Comparison of ENCODE assay signal across 7 cellular contexts in genomic region chr1:200150721-200151120, GRCh38.
DNase-seq lines count a peak whose midpoint lies in the region; ATAC-seq, FAIRE-seq and TF ChIP-seq lines count a peak whose summit lies in the region.

No MANE protein-coding gene starts in this region.

- POLR2A ChIA-PET in CD8-positive, alpha-beta T cell (lab: Charles Lee) = no interaction called here

- peaks cover 26% of the 10 kb centered on the region for H3K4me1 ChIP-seq in CD8-positive, alpha-beta T cell (ENCODE audit: insufficient read depth, low read length)

- CTCF ChIA-PET in CD8-positive, alpha-beta T cell (lab: Charles Lee) = no interaction called here

- no peaks in the 10 kb centered on the region for H3K9me3 Mint-ChIP-seq in CD8-positive, alpha-beta T cell

- no peak overlapping the region for H3K27ac ChIP-seq in CD8-positive, alpha-beta T cell (ENCODE audit: low read depth, low read length)

- no peak overlapping the region for H3K4me3 ChIP-seq in fibroblast of the aortic adventitia (ENCODE audit: low read depth, low read length)
- no peak overlapping the region for H3K4me3 ChIP-seq in CD8-positive, alpha-beta T cell (ENCODE audit: low read depth, low read length)

- no peaks in the 10 kb centered on the region for H3K27me3 Mint-ChIP-seq in CD8-positive, alpha-beta T cell (ENCODE audit: low read depth)

- FAIRE-seq in GM18507 (lab: Jason Lieb, UNC) = peak; percentile 63

- peak; percentile 43 for ATAC-seq in HG02571 (IDR thresholded peaks at IDR 0.05; ENCODE audit: unreplicated experiment)
- no peak for ATAC-seq in GM18517 (IDR thresholded peaks at IDR 0.05; ENCODE audit: unreplicated experiment)
- ATAC-seq in CD8-positive, alpha-beta T cell = no peak
- ATAC-seq in omental fat pad (ENCODE audit: low FRiP score) = no peak

- TF ChIP-seq CTCF in fibroblast of the aortic adventitia (IDR thresholded peaks at IDR 0.05; ENCODE audit: insufficient read depth, low read length) = no peak
- TF ChIP-seq CTCF in CD8-positive, alpha-beta T cell (IDR thresholded peaks at IDR 0.05) = no peak
- no peak for TF ChIP-seq CTCF in omental fat pad (IDR thresholded peaks at IDR 0.05)

- H3K9me3 ChIP-seq in CD8-positive, alpha-beta T cell (ENCODE audit: low read length) = no peaks in the 10 kb centered on the region

- peaks cover 30% of the 10 kb centered on the region for H3K4me1 Mint-ChIP-seq in CD8-positive, alpha-beta T cell (ENCODE audit: low read depth)

- no peak overlapping the region for H3K4me3 Mint-ChIP-seq in CD8-positive, alpha-beta T cell

- H3K27me3 ChIP-seq in CD8-positive, alpha-beta T cell (ENCODE audit: insufficient read depth, low read length) = no peaks in the 10 kb centered on the region

- H3K36me3 Mint-ChIP-seq in CD8-positive, alpha-beta T cell = no peaks in the 10 kb centered on the region

- no peaks in the 10 kb centered on the region for H3K36me3 ChIP-seq in CD8-positive, alpha-beta T cell (ENCODE audit: insufficient read depth, low read length)

- intact Hi-C loops in CD8-positive, alpha-beta T cell (cut with DNase I, micrococcal nuclease) = no loop called here

- DNase-seq in GM18507 (ENCODE audit: extremely low spot score, insufficient read length, low read depth) = no peak
- DNase-seq in NCI-H69 (lab: John Stamatoyannopoulos, UW) = peak; percentile 88
- peak; percentile 72 for DNase-seq in fibroblast of the aortic adventitia (ENCODE audit: low read depth)
- no peak for DNase-seq in CD8-positive, alpha-beta T cell
- DNase-seq in omental fat pad (ENCODE audit: low spot score) = no peak

- no peak overlapping the region for H3K27ac Mint-ChIP-seq in CD8-positive, alpha-beta T cell

Comparison
In these comparisons a context has a peak if more than half of its experiments do, and no peak if none do; other contexts are left out.
1. DNase-seq: peak in NCI-H69 (single experiment) and fibroblast of the aortic adventitia (single experiment); none in GM18507 (single experiment), CD8-positive, alpha-beta T cell (0 of 7) and omental fat pad (single experiment).